9 cellular contexts compared by ENCODE assay signal in genomic region chr20:53896647-53897046, GRCh38.
"Had no signal": no experiment of that assay in that cellular context is flagged by ENCODE, and none has a peak within 500 bp of the region (broad histone marks: within the 10 kb centered on the region; RNA-seq: fewer than 3 reads in every experiment).

No MANE protein-coding gene starts in this region.

- H3K4me3 ChIP-seq: GM23248, HAP-1 had no signal

- H3K36me3 ChIP-seq: HAP-1 had no signal

- DNase-seq: GM23248, GOT3, H7, HFFc6 had no signal

- ATAC-seq: HCT116, HepG2 had no signal

- H3K27ac Mint-ChIP-seq: HFFc6, IgD-negative memory B cell had no signal

- H3K4me3 Mint-ChIP-seq: HFFc6, IgD-negative memory B cell had no signal

- H3K27ac ChIP-seq: GM23248, HL-60 had no signal

- H2AFZ ChIP-seq: GM23248 had no signal

- H3K36me3 Mint-ChIP-seq: IgD-negative memory B cell had no signal

- H3K9me3 ChIP-seq: HAP-1 had no signal

- H3K27me3 Mint-ChIP-seq: IgD-negative memory B cell had no signal

- H3K9me3 Mint-ChIP-seq: IgD-negative memory B cell had no signal
